In genomic region chr12:40240779-40241178, GRCh38 we compare ENCODE assay signal across 16 cellular contexts. TPM values are rescaled to one million over a fixed set of nuclear protein-coding genes. Genes with fewer than 3 reads are reported as not detected.
"Had no signal": no experiment of that assay in that cellular context is flagged by ENCODE, and none has a peak within 500 bp of the region (broad histone marks: within the 10 kb centered on the region; RNA-seq: fewer than 3 reads in every experiment).

No MANE protein-coding gene starts in this region.

- H3K9ac ChIP-seq: parathyroid adenoma had no signal

- H3K27me3 ChIP-seq: brain microvascular endothelial cell, heart right ventricle, sigmoid colon, spleen, thyroid gland had no signal

- H3K36me3 ChIP-seq: brain microvascular endothelial cell, thyroid gland had no signal

- H3K9me3 ChIP-seq: heart right ventricle, sigmoid colon, spleen, thyroid gland had no signal

- DNase-seq: activated CD4-positive, alpha-beta T cell treated with anti-CD3 and anti-CD28 coated beads, Interleukin-2, amount 50 U/mL, for 1 hour; activated CD4-positive, CD25-positive, alpha-beta regulatory T cell treated with anti-CD3 and anti-CD28 coated beads, Interleukin-2, amount 50 U/mL, for 72 hours; activated CD8-positive, alpha-beta memory T cell treated with anti-CD3 and anti-CD28 coated beads, Interleukin-2, amount 50 U/mL, for 4 hours; activated naive CD4-positive, alpha-beta T cell treated with anti-CD3 and anti-CD28 coated beads for 36 hours; activated T-cell treated with anti-CD3 and anti-CD28 coated beads, Interleukin-2, amount 50 U/mL, for 4 hours; brain microvascular endothelial cell; erythroblast; heart right ventricle; kidney glomerular epithelial cell; natural killer cell; sigmoid colon; spleen; stimulated activated naive CD4-positive, alpha-beta T cell; thyroid gland had no signal

- H3K4me3 ChIP-seq: coronary artery, heart right ventricle, sigmoid colon, spleen, thyroid gland had no signal

- ATAC-seq: activated T-cell treated with anti-CD3 and anti-CD28 coated beads, Interleukin-2, amount 50 U/mL, for 4 hours; heart right ventricle; natural killer cell had no signal

- H3K4me1 ChIP-seq: sigmoid colon, thyroid gland had no signal

- H2AFZ ChIP-seq: parathyroid adenoma had no signal

- H3K27ac ChIP-seq: brain microvascular endothelial cell, coronary artery, parathyroid adenoma, sigmoid colon, thyroid gland had no signal

RNA-seq across cellular contexts. Expression of gene LRRK2, which starts 16.0 kb away (rescaled TPM):
- total RNA-seq: activated naive CD4-positive, alpha-beta T cell treated with anti-CD3 and anti-CD28 coated beads for 36 hours had no signal
